Comparison of ENCODE assay signal across 17 cellular contexts in the genomic region with DNA sequence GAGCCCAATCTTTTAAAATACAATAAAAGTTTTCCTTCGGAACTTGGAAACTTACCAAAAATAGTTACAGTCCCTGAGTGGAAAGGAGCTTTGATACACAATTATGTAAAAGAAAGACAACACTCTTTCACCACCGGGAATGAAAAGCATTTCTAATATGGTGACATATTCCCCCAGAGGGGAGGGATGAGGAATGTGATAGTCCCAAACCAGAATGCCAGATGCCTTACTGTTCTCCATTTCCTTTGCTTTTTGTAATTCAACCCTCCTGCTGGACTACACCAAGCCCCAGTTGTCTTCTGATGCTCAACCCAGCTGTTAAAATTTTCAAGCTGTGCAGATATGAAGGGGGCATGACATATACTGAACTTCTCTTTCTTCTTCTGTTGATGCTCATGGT. TPM values are rescaled to one million over a fixed set of nuclear protein-coding genes. Genes with fewer than 3 reads are reported as not detected.
DNase-seq lines count a peak whose midpoint lies in the region; ATAC-seq and TF ChIP-seq lines count a peak whose summit lies in the region.
"Had no signal": no experiment of that assay in that cellular context is flagged by ENCODE, and none has a peak within 500 bp of the region (broad histone marks: within the 10 kb centered on the region; RNA-seq: fewer than 3 reads in every experiment).

No MANE protein-coding gene starts in this region.

- H4K20me1 ChIP-seq in PC-3 (ENCODE audit: low read length) = no peaks in the 10 kb centered on the region

- H2AFZ ChIP-seq in PC-3 (ENCODE audit: low read length) = no peak overlapping the region

- TF ChIP-seq CTCF in PC-3 (conservative IDR thresholded peaks at IDR 0.05; ENCODE audit: low read depth, low read length) = no peak

- H3K9ac ChIP-seq in PC-3 (ENCODE audit: low read length) (no peak overlapping the region), skeletal muscle satellite cell (ENCODE audit: low read depth, low read length) (no peak overlapping the region)

- BruUV-seq in PC-3 (replicated peaks; lab: Mats Ljungman, UMichigan) = no TSS peak

- H3K9me2 ChIP-seq in PC-3 (replicated peaks; ENCODE audit: low read length) = no peaks in the 10 kb centered on the region

- POLR2A ChIA-PET in PC-3 (lab: Charles Lee; ENCODE audit: unreplicated experiment) = no interaction called here

- no peak overlapping the region for H3K27ac ChIP-seq in PC-3 (ENCODE audit: low read length)
- H3K27ac ChIP-seq: prostate gland, tibial artery, WERI-Rb-1 had no signal

- CTCF ChIA-PET in PC-3 (lab: Charles Lee) = no interaction called here

- intact Hi-C loops in PC-3 (cut with micrococcal nuclease) = no loop called here

- H3K4me1 ChIP-seq in PC-3 (ENCODE audit: insufficient read depth, low read length) = peaks cover 10% of the 10 kb centered on the region; the same call in 1 of the 2 replicates
- peaks cover 20% of the 10 kb centered on the region for H3K4me1 ChIP-seq in skeletal muscle satellite cell (ENCODE audit: control insufficient read depth, insufficient read depth, low read length)
- H3K4me1 ChIP-seq: prostate gland had no signal

- H3K36me3 ChIP-seq in PC-3 (ENCODE audit: low read depth, low read length) = no peaks in the 10 kb centered on the region
- peaks cover 15% of the 10 kb centered on the region for H3K36me3 ChIP-seq in skeletal muscle satellite cell (ENCODE audit: insufficient read depth, low read length)
- H3K36me3 ChIP-seq: prostate gland had no signal

- H3K9me3 ChIP-seq in PC-3 (ENCODE audit: low read length) (no peaks in the 10 kb centered on the region), skeletal muscle satellite cell (replicated peaks; ENCODE audit: low read length) (no peaks in the 10 kb centered on the region)
- H3K9me3 ChIP-seq: prostate gland, tibial artery had no signal

- no peak overlapping the region for H3K4me2 ChIP-seq in PC-3 (ENCODE audit: low read length)
- peak overlapping the region; percentile 2 for H3K4me2 ChIP-seq in skeletal muscle satellite cell (ENCODE audit: low read length)

- H3F3A ChIP-seq in PC-3 (ENCODE audit: low read length, unreplicated experiment) = no peaks in the 10 kb centered on the region

- no peak for ATAC-seq in PC-3

- H3K4me3 ChIP-seq in PC-3 (ENCODE audit: low read length) (no peak overlapping the region), skeletal muscle satellite cell (ENCODE audit: low read length) (no peak overlapping the region)
- H3K4me3 ChIP-seq: prostate gland, tibial artery had no signal

- H3K79me2 ChIP-seq in PC-3 (ENCODE audit: low read length) = peaks cover 11% of the 10 kb centered on the region; the same call in 1 of the 2 replicates

- peak; percentile 52 for DNase-seq in GM03348 (ENCODE audit: low spot score)
- peak; percentile 23 for DNase-seq in PC-3
- DNase-seq in fibroblast of peridontal ligament (ENCODE audit: extremely low read depth) = peak; percentile 74
- DNase-seq in mucosa of gallbladder (ENCODE audit: low spot score) = no peak
- DNase-seq in stimulated activated CD8-positive, alpha-beta memory T cell treated with anti-CD3 and anti-CD28 coated beads, Interleukin-4, amount 100 ng/mL, for 48 hours = no peak
- no peak for DNase-seq in superior temporal gyrus (ENCODE audit: extremely low spot score)
- DNase-seq: activated naive CD4-positive, alpha-beta T cell; CD4-positive, alpha-beta memory T cell; KBM-7; NCI-H146; NCI-H524 treated with DMSO at 0.1 percent for 48 hours; OCI-M1; stimulated activated CD4-positive, alpha-beta T cell treated with anti-CD3 and anti-CD28 coated beads, Interleukin-1b, Interleukin-23, amount 100 ng/mL, for 48 hours; tibial artery; WERI-Rb-1 had no signal

- H3K27me3 ChIP-seq in PC-3 (ENCODE audit: low read length) (no peaks in the 10 kb centered on the region), skeletal muscle satellite cell (ENCODE audit: control insufficient read depth, insufficient read depth, low read length) (no peaks in the 10 kb centered on the region)
- H3K27me3 ChIP-seq: tibial artery had no signal

RNA-seq across cellular contexts. Expression of gene PRIMPOL, which starts 4.1 kb away (rescaled TPM):
- total RNA-seq in PC-3 (2014; rRNA removed) (9.3 and 9.4 TPM in 2 replicates), mucosa of gallbladder (15.9 TPM)
- total RNA-seq in skeletal muscle satellite cell (2012; rRNA removed) = 13.1 and 15.2 TPM in 2 replicates

RNA-seq across cellular contexts. Expression of gene CASP3, which starts 4.4 kb away (rescaled TPM):
- total RNA-seq in PC-3 (2014; rRNA removed) (11.1 and 13.2 TPM in 2 replicates), mucosa of gallbladder (20.5 TPM)
- 34.5 and 41.7 TPM in 2 replicates for total RNA-seq in skeletal muscle satellite cell (2012; rRNA removed)

Comparison
In these comparisons a context has a peak if more than half of its experiments do, and no peak if none do; other contexts are left out.
1. DNase-seq: peak in GM03348 (single experiment), PC-3 (single experiment) and fibroblast of peridontal ligament (single experiment); none in mucosa of gallbladder (single experiment), stimulated activated CD8-positive, alpha-beta memory T cell treated with anti-CD3 and anti-CD28 coated beads, Interleukin-4, amount 100 ng/mL, for 48 hours (single experiment) and superior temporal gyrus (single experiment).